ENCODE assay signal across 1 cellular context in genomic region chr16:47140686-47141085, GRCh38.
TF ChIP-seq lines count a peak whose summit lies in the region.

No MANE protein-coding gene starts in this region.

TF ChIP-seq in GM12878, 131 proteins besides CTCF, POLR2A, EP300 and RAD21:
- no peak for TF ChIP-seq GATAD2B (conservative IDR thresholded peaks at IDR 0.05; ENCODE audit: low read depth)
- no peak for TF ChIP-seq MTA3 (IDR thresholded peaks at IDR 0.05; ENCODE audit: borderline replicate concordance, low read length)
- no peak for TF ChIP-seq CHD4 (IDR thresholded peaks at IDR 0.05)
- TF ChIP-seq ZNF217 (IDR thresholded peaks at IDR 0.05), result no peak
- TF ChIP-seq, protein P1, sequence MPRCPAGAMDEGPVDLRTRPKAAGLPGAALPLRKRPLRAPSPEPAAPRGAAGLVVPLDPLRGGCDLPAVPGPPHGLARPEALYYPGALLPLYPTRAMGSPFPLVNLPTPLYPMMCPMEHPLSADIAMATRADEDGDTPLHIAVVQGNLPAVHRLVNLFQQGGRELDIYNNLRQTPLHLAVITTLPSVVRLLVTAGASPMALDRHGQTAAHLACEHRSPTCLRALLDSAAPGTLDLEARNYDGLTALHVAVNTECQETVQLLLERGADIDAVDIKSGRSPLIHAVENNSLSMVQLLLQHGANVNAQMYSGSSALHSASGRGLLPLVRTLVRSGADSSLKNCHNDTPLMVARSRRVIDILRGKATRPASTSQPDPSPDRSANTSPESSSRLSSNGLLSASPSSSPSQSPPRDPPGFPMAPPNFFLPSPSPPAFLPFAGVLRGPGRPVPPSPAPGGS (IDR thresholded peaks at IDR 0.05; ENCODE audit: borderline replicate concordance, insufficient read depth, low read depth, low read length, poor library complexity, severe bottlenecking), result no peak
- no peak for TF ChIP-seq CBFB (IDR thresholded peaks at IDR 0.05; ENCODE audit: low read depth)
- TF ChIP-seq, protein P2, sequence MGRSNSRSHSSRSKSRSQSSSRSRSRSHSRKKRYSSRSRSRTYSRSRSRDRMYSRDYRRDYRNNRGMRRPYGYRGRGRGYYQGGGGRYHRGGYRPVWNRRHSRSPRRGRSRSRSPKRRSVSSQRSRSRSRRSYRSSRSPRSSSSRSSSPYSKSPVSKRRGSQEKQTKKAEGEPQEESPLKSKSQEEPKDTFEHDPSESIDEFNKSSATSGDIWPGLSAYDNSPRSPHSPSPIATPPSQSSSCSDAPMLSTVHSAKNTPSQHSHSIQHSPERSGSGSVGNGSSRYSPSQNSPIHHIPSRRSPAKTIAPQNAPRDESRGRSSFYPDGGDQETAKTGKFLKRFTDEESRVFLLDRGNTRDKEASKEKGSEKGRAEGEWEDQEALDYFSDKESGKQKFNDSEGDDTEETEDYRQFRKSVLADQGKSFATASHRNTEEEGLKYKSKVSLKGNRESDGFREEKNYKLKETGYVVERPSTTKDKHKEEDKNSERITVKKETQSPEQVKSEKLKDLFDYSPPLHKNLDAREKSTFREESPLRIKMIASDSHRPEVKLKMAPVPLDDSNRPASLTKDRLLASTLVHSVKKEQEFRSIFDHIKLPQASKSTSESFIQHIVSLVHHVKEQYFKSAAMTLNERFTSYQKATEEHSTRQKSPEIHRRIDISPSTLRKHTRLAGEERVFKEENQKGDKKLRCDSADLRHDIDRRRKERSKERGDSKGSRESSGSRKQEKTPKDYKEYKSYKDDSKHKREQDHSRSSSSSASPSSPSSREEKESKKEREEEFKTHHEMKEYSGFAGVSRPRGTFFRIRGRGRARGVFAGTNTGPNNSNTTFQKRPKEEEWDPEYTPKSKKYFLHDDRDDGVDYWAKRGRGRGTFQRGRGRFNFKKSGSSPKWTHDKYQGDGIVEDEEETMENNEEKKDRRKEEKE (IDR thresholded peaks at IDR 0.05), result no peak
- TF ChIP-seq SPI1 (IDR thresholded peaks at IDR 0.05; ENCODE audit: borderline replicate concordance, insufficient read depth, low read depth, low read length), result no peak
- TF ChIP-seq SREBF2 (IDR thresholded peaks at IDR 0.05; ENCODE audit: low read length), result no peak
